Comparison of ENCODE assay signal across 25 cellular contexts in genomic region chr15:79987569-79987955, GRCh38. TPM values are rescaled to one million over a fixed set of nuclear protein-coding genes. Genes with fewer than 3 reads are reported as not detected.
DNase-seq lines count a peak whose midpoint lies in the region; ATAC-seq, FAIRE-seq and TF ChIP-seq lines count a peak whose summit lies in the region.
"Had no signal": no experiment of that assay in that cellular context is flagged by ENCODE, and none has a peak within 500 bp of the region (broad histone marks: within the 10 kb centered on the region; RNA-seq: fewer than 3 reads in every experiment).

No MANE protein-coding gene starts in this region.

- H3K9me1 ChIP-seq in K562 (ENCODE audit: control insufficient read depth, insufficient read depth, low read length), result no peaks in the 10 kb centered on the region

- H4K20me1 ChIP-seq in GM23338 (replicated peaks; ENCODE audit: insufficient read depth) (no peaks in the 10 kb centered on the region), K562 (replicated peaks; ENCODE audit: control insufficient read depth, insufficient read depth, low read length) (no peaks in the 10 kb centered on the region)
- H4K20me1 ChIP-seq: BLaER1 treated with 17β-estradiol and CSF1 and Interleukin-3, amounts not matched to agents 10 nM and 100 nM had no signal

- no peak overlapping the region for H3K4me3 ChIP-seq in GM23338
- H3K4me3 ChIP-seq in K562, result no peak overlapping the region
- no peak overlapping the region for H3K4me3 ChIP-seq in neuronal stem cell (ENCODE audit: low read length in 2 of 2)
- no peak overlapping the region for H3K4me3 ChIP-seq in small intestine (ENCODE audit: low read depth in 1 of 2, low read length in 2 of 2)
- no peak overlapping the region for H3K4me3 ChIP-seq in upper lobe of left lung
- H3K4me3 ChIP-seq in heart left ventricle, result no peak overlapping the region
- H3K4me3 ChIP-seq: BLaER1 treated with 17β-estradiol and CSF1 and Interleukin-3, amounts not matched to agents 10 nM and 100 nM; HAP-1 had no signal

- H2BK5ac ChIP-seq in neuronal stem cell (ENCODE audit: low read length), result no peak overlapping the region

- H3K9me2 ChIP-seq in GM23338 (ENCODE audit: insufficient read depth), result no peaks in the 10 kb centered on the region

- DNase-seq in GM23338 (ENCODE audit: low spot score) (no peak), K562 (ENCODE audit: extremely low read depth in 1 of 4, low spot score in 3 of 4) (no peak), neuronal stem cell (ENCODE audit: low spot score) (no peak), small intestine (peak; percentile 91), upper lobe of left lung (no peak), heart left ventricle (no peak)
- DNase-seq: CD4-positive, CD25-positive, alpha-beta regulatory T cell; CD8-positive, alpha-beta memory T cell; COR-L47; DMS 273 treated with DMSO at 0.1 percent for 48 hours; DMS53; DND-41; EL; IMR-90; KBM-7 had no signal

- BruUV-seq in K562 (replicated peaks; lab: Mats Ljungman, UMichigan), result no TSS peak

- H3K27me3 ChIP-seq in GM23338 (ENCODE audit: insufficient read depth), result no peaks in the 10 kb centered on the region
- no peaks in the 10 kb centered on the region for H3K27me3 ChIP-seq in K562 (ENCODE audit: control insufficient read depth in 2 of 2, insufficient read depth in 2 of 2, low read length in 2 of 2)
- H3K27me3 ChIP-seq in neuronal stem cell (ENCODE audit: control insufficient read depth in 3 of 3, insufficient read depth in 3 of 3, low read depth in 1 of 3, low read length in 3 of 3), result peaks cover 0 to 15% (median 0%) of the 10 kb centered on the region in 3 experiments
- H3K27me3 ChIP-seq in small intestine (ENCODE audit: control insufficient read depth in 2 of 2, insufficient read depth in 2 of 2, low read length in 2 of 2), result no peaks in the 10 kb centered on the region
- no peaks in the 10 kb centered on the region for H3K27me3 ChIP-seq in upper lobe of left lung
- H3K27me3 ChIP-seq in heart left ventricle, result no peaks in the 10 kb centered on the region

- peak overlapping the region; percentile 45 for H3K18ac ChIP-seq in neuronal stem cell (ENCODE audit: low read length)

- H3K36me3 ChIP-seq in GM23338 (ENCODE audit: insufficient read depth) (no peaks in the 10 kb centered on the region), K562 (ENCODE audit: control insufficient read depth, insufficient read depth, low read length) (no peaks in the 10 kb centered on the region), neuronal stem cell (replicated peaks in 1 of 2; ENCODE audit: control insufficient read depth in 2 of 2, insufficient read depth in 2 of 2, low read length in 2 of 2) (no peaks in the 10 kb centered on the region), small intestine (ENCODE audit: control insufficient read depth in 2 of 2, insufficient read depth in 2 of 2, low read length in 2 of 2) (no peaks in the 10 kb centered on the region), upper lobe of left lung (no peaks in the 10 kb centered on the region), heart left ventricle (no peaks in the 10 kb centered on the region)
- H3K36me3 ChIP-seq: BLaER1 treated with 17β-estradiol and CSF1 and Interleukin-3, amounts not matched to agents 10 nM and 100 nM; HAP-1 had no signal

- no peaks in the 10 kb centered on the region for H3K4me1 Mint-ChIP-seq in GM23338
- H3K4me1 Mint-ChIP-seq: CD4-positive, CD25-positive, alpha-beta regulatory T cell; CD8-positive, alpha-beta memory T cell had no signal

- POLR2A ChIA-PET in K562 (lab: Yijun Ruan, JAX), result no interaction called here

- H2AFZ ChIP-seq in GM23338 (peak overlapping the region; percentile 14; the same call in 1 of the 2 replicates), K562 (ENCODE audit: low read depth, low read length) (0 out of 2 replicates have a peak overlapping the region, but pooled peaks have one; percentile 27), neuronal stem cell (ENCODE audit: low read length) (no peak overlapping the region)

- no peak overlapping the region for H3K4me3 Mint-ChIP-seq in GM23338
- H3K4me3 Mint-ChIP-seq: B cell; CD4-positive, CD25-positive, alpha-beta regulatory T cell; CD8-positive, alpha-beta memory T cell had no signal

- no peaks in the 10 kb centered on the region for H3F3A ChIP-seq in GM23338 (replicated peaks; ENCODE audit: low read depth)

- no peak overlapping the region for H2BK12ac ChIP-seq in neuronal stem cell (ENCODE audit: low read length)

- TF ChIP-seq POLR2A in K562 (conservative IDR thresholded peaks at IDR 0.05) (no peak), upper lobe of left lung (IDR thresholded peaks at IDR 0.05) (no peak), heart left ventricle (IDR thresholded peaks at IDR 0.05) (no peak)

- in situ Hi-C loops in K562 (cut with MboI), result no loop called here

- TF ChIP-seq CTCF in GM23338 (conservative IDR thresholded peaks at IDR 0.05; ENCODE audit: low read depth in 2 of 2) (no peak), K562 (IDR thresholded peaks at IDR 0.05 in 2 of 3, conservative IDR thresholded peaks at IDR 0.05 in 1 of 3; ENCODE audit: insufficient read depth in 2 of 3, low read depth in 1 of 3, low read length in 3 of 3) (no peak), upper lobe of left lung (IDR thresholded peaks at IDR 0.05) (no peak), heart left ventricle (IDR thresholded peaks at IDR 0.05) (no peak)

- CTCF ChIA-PET in K562 (lab: Yijun Ruan, JAX; ENCODE audit: low intra/inter-chr PET ratio), result no interaction called here

- peaks cover 1% of the 10 kb centered on the region for H3K27me3 Mint-ChIP-seq in GM23338 (ENCODE audit: insufficient read depth, low read depth, poor library complexity)

- intact Hi-C loops in K562 (cut with micrococcal nuclease), result no loop called here
- intact Hi-C loops in heart left ventricle (cut with DNase I), result no loop called here

- H3K9me3 ChIP-seq in K562 (replicated peaks; ENCODE audit: control insufficient read depth, insufficient read depth, low read depth, low read length) (no peaks in the 10 kb centered on the region), neuronal stem cell (replicated peaks in 1 of 2; ENCODE audit: control insufficient read depth in 2 of 2, insufficient read depth in 1 of 2, low read depth in 1 of 2, low read length in 2 of 2) (no peaks in the 10 kb centered on the region), small intestine (ENCODE audit: control insufficient read depth, low read depth) (no peaks in the 10 kb centered on the region), upper lobe of left lung (no peaks in the 10 kb centered on the region), heart left ventricle (no peaks in the 10 kb centered on the region)
- H3K9me3 ChIP-seq: BLaER1 treated with 17β-estradiol and CSF1 and Interleukin-3, amounts not matched to agents 10 nM and 100 nM; HAP-1 had no signal

- FAIRE-seq in K562 (lab: Jason Lieb, UNC) (peak; percentile 55), small intestine (lab: Jason Lieb, UNC) (no peak)
- FAIRE-seq: GM12891 had no signal

- H3K27ac ChIP-seq in GM23338 (ENCODE audit: low read depth), result no peak overlapping the region
- no peak overlapping the region for H3K27ac ChIP-seq in K562 (ENCODE audit: extremely low read depth, low read depth, low read length)
- no peak overlapping the region for H3K27ac ChIP-seq in neuronal stem cell (replicated peaks; ENCODE audit: low read length)
- H3K27ac ChIP-seq in small intestine (ENCODE audit: low read depth in 1 of 2, low read length in 1 of 2), result no peak overlapping the region
- no peak overlapping the region for H3K27ac ChIP-seq in upper lobe of left lung
- H3K27ac ChIP-seq in heart left ventricle, result no peak overlapping the region
- H3K27ac ChIP-seq: BLaER1 treated with 17β-estradiol and CSF1 and Interleukin-3, amounts not matched to agents 10 nM and 100 nM; HL-60 had no signal

- H3K79me2 ChIP-seq in GM23338 (replicated peaks; ENCODE audit: insufficient read depth) (no peaks in the 10 kb centered on the region), K562 (ENCODE audit: control insufficient read depth, insufficient read depth, low read length) (no peaks in the 10 kb centered on the region)

- no peak overlapping the region for H2AK5ac ChIP-seq in neuronal stem cell (ENCODE audit: low read depth, low read length)

- H4K91ac ChIP-seq in neuronal stem cell (ENCODE audit: low read depth, low read length, poor library complexity), result no peak overlapping the region

- H3K14ac ChIP-seq in neuronal stem cell (ENCODE audit: low read length), result no peak overlapping the region

- H3K4me2 ChIP-seq in GM23338 (no peak overlapping the region), K562 (ENCODE audit: insufficient read depth, low read length) (no peak overlapping the region), neuronal stem cell (ENCODE audit: insufficient read depth, low read length, poor library complexity, severe bottlenecking) (no peak overlapping the region)
- H3K4me2 ChIP-seq: BLaER1 treated with 17β-estradiol and CSF1 and Interleukin-3, amounts not matched to agents 10 nM and 100 nM had no signal

- H3K4me1 ChIP-seq in GM23338 (ENCODE audit: insufficient read depth), result no peaks in the 10 kb centered on the region
- no peaks in the 10 kb centered on the region; a peak in 1 of 5 replicates for H3K4me1 ChIP-seq in K562 (replicated peaks in 1 of 2; ENCODE audit: control insufficient read depth in 2 of 2, insufficient read depth in 2 of 2, low read length in 2 of 2)
- H3K4me1 ChIP-seq in neuronal stem cell (ENCODE audit: control insufficient read depth in 2 of 2, insufficient read depth in 1 of 2, low read depth in 1 of 2, low read length in 2 of 2), result no peaks in the 10 kb centered on the region
- peaks cover 0 to 1% of the 10 kb centered on the region in 2 donors for H3K4me1 ChIP-seq in small intestine (ENCODE audit: control insufficient read depth in 2 of 2, insufficient read depth in 1 of 2, low read depth in 1 of 2, low read length in 1 of 2)
- no peaks in the 10 kb centered on the region for H3K4me1 ChIP-seq in upper lobe of left lung
- H3K4me1 ChIP-seq in heart left ventricle, result peaks cover 0 to 12% (median 0%) of the 10 kb centered on the region in 12 donors
- H3K4me1 ChIP-seq: HAP-1 had no signal

- no peak overlapping the region for H3K4ac ChIP-seq in neuronal stem cell (ENCODE audit: low read length)

- TF ChIP-seq EP300 in K562 (IDR thresholded peaks at IDR 0.05; ENCODE audit: low read length) (no peak), upper lobe of left lung (IDR thresholded peaks at IDR 0.05) (no peak)

- 16% methylated on average over 7 of the region's 7 CpGs for WGBS in K562 (ENCODE audit: insufficient coverage, low coverage, missing lambda C conversion rate)
- no CpG with 5 or more reads among the region's 7 CpGs for WGBS in neuronal stem cell (ENCODE audit: extremely low coverage in 2 of 2, insufficient read length in 2 of 2, insufficient replicate concordance in 1 of 2), 2 donors
- 21 to 63% (median 43%) methylated on average over 7 of the region's 7 CpGs for WGBS in small intestine, 3 donors
- 78 to 80% methylated on average over 7 of the region's 7 CpGs for WGBS in upper lobe of left lung, 2 donors
- WGBS in heart left ventricle, 4 donors, result 68 to 76% (median 74%) methylated on average over 7 of the region's 7 CpGs

- H2BK15ac ChIP-seq in neuronal stem cell (ENCODE audit: low read length), result no peak overlapping the region

- TF ChIP-seq RAD21 in K562 (CRISPR knock-in tag; conservative IDR thresholded peaks at IDR 0.05 in 1 of 2, IDR thresholded peaks at IDR 0.05 in 1 of 2), result no peak

- H3K79me1 ChIP-seq in neuronal stem cell (ENCODE audit: low read depth, low read length), result no peaks in the 10 kb centered on the region

- H2BK120ac ChIP-seq in neuronal stem cell (ENCODE audit: low read depth, low read length), result no peak overlapping the region

- no peak overlapping the region for H3K27ac Mint-ChIP-seq in GM23338
- H3K27ac Mint-ChIP-seq: B cell; CD8-positive, alpha-beta memory T cell had no signal

- no peak for ATAC-seq in GM23338
- no peak for ATAC-seq in K562
- ATAC-seq in GM21825 (IDR thresholded peaks at IDR 0.05; ENCODE audit: unreplicated experiment), result no peak
- no peak for ATAC-seq in upper lobe of left lung (ENCODE audit: low FRiP score in 2 of 2)
- ATAC-seq in GM18520 (IDR thresholded peaks at IDR 0.05; ENCODE audit: unreplicated experiment), result no peak
- ATAC-seq in heart left ventricle, result no peak

- H4K8ac ChIP-seq in neuronal stem cell (ENCODE audit: low read depth, low read length), result no peak overlapping the region

- H3K9ac ChIP-seq in K562 (ENCODE audit: insufficient read depth in 1 of 2, low read depth in 2 of 2, low read length in 2 of 2) (no peak overlapping the region), neuronal stem cell (ENCODE audit: low read depth, low read length, poor library complexity) (no peak overlapping the region)
- H3K9ac ChIP-seq: BLaER1 treated with 17β-estradiol and CSF1 and Interleukin-3, amounts not matched to agents 10 nM and 100 nM had no signal

- no peak overlapping the region for H3K23ac ChIP-seq in neuronal stem cell (ENCODE audit: low read depth, low read length, poor library complexity)

- no peaks in the 10 kb centered on the region for H3K36me3 Mint-ChIP-seq in GM23338 (ENCODE audit: low read depth)
- H3K36me3 Mint-ChIP-seq: CD4-positive, CD25-positive, alpha-beta regulatory T cell; CD8-positive, alpha-beta memory T cell had no signal

- no peaks in the 10 kb centered on the region; the same call in 2 of the 3 replicates for H3K9me3 Mint-ChIP-seq in GM23338
- H3K9me3 Mint-ChIP-seq: CD8-positive, alpha-beta memory T cell had no signal

RNA-seq across cellular contexts. Expression of gene BCL2A1, which starts 16.6 kb away (rescaled TPM):
- not detected in 2 replicates for total RNA-seq in GM23338 (2014; rRNA removed; shearing (Covaris generic))
- polyA plus RNA-seq in GM23338 (2016; fragmentation: Nextera tagmentation; extraction: Ambion mirVana) (0.28 TPM in 1 of 2 replicates, not detected in the other), K562 (2011; rRNA removed) (0.09 TPM in 1 of 2 replicates, not detected in the other), K562 (2014; fragmentation: Illumina TruSeq; extraction: Trizol) (0.26 TPM in 1 of 2 replicates, not detected in the other), K562 (2014; fragmentation: Nextera tagmentation; extraction: Ambion mirVana) (under 1 TPM; 0.15 to 0.25 TPM), K562 (2014; rRNA removed) (0.11 and 0.66 TPM in 2 replicates), small intestine (1 to 10 TPM; 2.0 to 5.1 (median 2.4) TPM), heart left ventricle (1 to 10 TPM in 1 of 2 donors, under 1 TPM in 1; 0.23 to 1.2 TPM)
- total RNA-seq in K562 (2011; cell fraction: chromatin; rRNA removed; ENCODE audit: low replicate concordance), result not detected in 2 replicates
- total RNA-seq in K562 (2011; cell fraction: nucleolus; rRNA removed), result not detected in 2 replicates
- not detected in 2 replicates for total RNA-seq in K562 (2011; cell fraction: nucleoplasm; rRNA removed)
- total RNA-seq in K562 (2014; rRNA removed) (0.27 TPM in 1 of 2 replicates, not detected in the other), K562 (2014; rRNA removed; fragmentation: Illumina TruSeq; extraction: Trizol) (not detected in 2 replicates), K562 (2015; rRNA removed; fragmentation: Illumina TruSeq; extraction: Trizol) (0.26 and 1.2 TPM in 2 replicates), K562 (2021) (0.54 TPM in 1 of 2 replicates, not detected in the other), upper lobe of left lung (10 to 100 TPM; 11.5 to 81.9 (median 43.7) TPM), heart left ventricle (10 to 100 TPM in 1 of 9 donors, 1 to 10 TPM in 3, under 1 TPM in 4, not detected in 1; 0.32 to 28.6 (median 0.99) TPM)
- not detected in 2 replicates for polyA plus RNA-seq in K562 (2011; cell fraction: cytosol; rRNA removed)
- not detected in 2 replicates for polyA plus RNA-seq in K562 (2011; cell fraction: nucleus; rRNA removed)
- 0.44 and 0.87 TPM in 2 replicates for polyA plus RNA-seq in K562 (2012)
- polyA minus RNA-seq in K562 (2011; rRNA and poly(A)+ RNA removed), result not detected in 2 replicates
- polyA minus RNA-seq in K562 (2011; cell fraction: cytosol; rRNA and poly(A)+ RNA removed), result not detected in 2 replicates
- polyA minus RNA-seq in K562 (2011; cell fraction: nucleus; rRNA and poly(A)+ RNA removed), result not detected in 2 replicates
- 0.06 TPM for polyA plus RNA-seq in neuronal stem cell (2013, experiment 1 of 2)
- polyA plus RNA-seq in neuronal stem cell (2013, experiment 2 of 2), result 0.08 TPM
- total RNA-seq: A172, G401, H4 had no signal
